8 cellular contexts compared by ENCODE assay signal in the genomic region with DNA sequence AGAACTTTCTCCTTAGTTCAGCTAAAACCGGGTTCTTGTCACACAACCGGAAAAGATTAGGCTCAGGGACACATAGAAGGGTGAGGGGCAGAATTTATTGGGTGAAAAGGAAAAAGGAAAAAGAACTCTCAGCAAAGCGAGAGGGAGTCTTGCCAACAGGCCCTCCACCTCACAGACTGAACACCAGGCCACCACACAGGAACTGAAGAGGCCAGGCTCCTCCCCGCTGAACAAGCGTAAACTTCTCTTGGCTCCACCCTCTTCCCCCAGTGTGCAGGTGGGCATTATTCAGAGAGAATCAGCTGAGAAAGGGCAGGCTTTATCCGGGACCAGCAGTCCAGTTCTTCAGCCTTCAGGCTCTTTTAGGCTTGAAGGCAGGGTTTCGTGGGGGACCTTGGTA.
DNase-seq lines count a peak whose midpoint lies in the region; ATAC-seq and TF ChIP-seq lines count a peak whose summit lies in the region.
"Had no signal": no experiment of that assay in that cellular context is flagged by ENCODE, and none has a peak within 500 bp of the region (broad histone marks: within the 10 kb centered on the region; RNA-seq: fewer than 3 reads in every experiment).

No MANE protein-coding gene starts in this region.

- DNase-seq in endothelial cell (ENCODE audit: low spot score) (peak; percentile 15), transverse colon (peak; percentile 55), hippocampal formation (lab: John Stamatoyannopoulos, UW) (no peak), retina (no peak)

- peaks cover 7 to 33% (median 12%) of the 10 kb centered on the region in 4 donors for H3K4me1 ChIP-seq in transverse colon

- in situ Hi-C loops in transverse colon (cut with MboI; ENCODE audit: low pct_ligation_motif_present in 1 of 4, low pct_unique_long_range_greater_than_20kb in 1 of 4, low sequenced_read_pairs in 3 of 4) = no loop called here

- peak overlapping the region; percentile 52 for H3K27ac Mint-ChIP-seq in T-helper 1 cell treated with Interleukin-12 subunit alpha and Interleukin-12 subunit beta and Interleukin-4 antibody, amounts not matched to agents 30 μg/mL and 1 μg/mL, for 36 hours
- H3K27ac Mint-ChIP-seq in endothelial cell (ENCODE audit: unreplicated experiment) = peak overlapping the region; percentile 34

- 68 to 80% methylated on average over 2 to 7 of the region's 7 CpGs for WGBS in transverse colon (ENCODE audit: low coverage in 1 of 2), 2 donors

- H3K27ac ChIP-seq in transverse colon = peak overlapping the region in 2 of 4 donors; percentile 3 to 45
- H3K27ac ChIP-seq: parathyroid adenoma had no signal

- peak overlapping the region; percentile 7 for H3K4me3 Mint-ChIP-seq in T-helper 1 cell treated with Interleukin-12 subunit alpha and Interleukin-12 subunit beta and Interleukin-4 antibody, amounts not matched to agents 30 μg/mL and 1 μg/mL, for 36 hours
- no peak overlapping the region for H3K4me3 Mint-ChIP-seq in endothelial cell (ENCODE audit: unreplicated experiment)

- intact Hi-C loops in transverse colon (cut with DNase I; ENCODE audit: low total_unique reads) = no loop called here

- ATAC-seq in GM18909 (IDR thresholded peaks at IDR 0.05; ENCODE audit: poor library complexity, unreplicated experiment) = peak; percentile 90
- ATAC-seq in HG02798 (IDR thresholded peaks at IDR 0.05; ENCODE audit: poor library complexity, unreplicated experiment) = peak; percentile 92

- H3K27me3 Mint-ChIP-seq in T-helper 1 cell treated with Interleukin-12 subunit alpha and Interleukin-12 subunit beta and Interleukin-4 antibody, amounts not matched to agents 30 μg/mL and 1 μg/mL, for 36 hours (ENCODE audit: low read depth) = no peaks in the 10 kb centered on the region
- H3K27me3 Mint-ChIP-seq in endothelial cell (ENCODE audit: unreplicated experiment) = peaks cover 1% of the 10 kb centered on the region

- peaks cover 15% of the 10 kb centered on the region for H3K4me1 Mint-ChIP-seq in T-helper 1 cell treated with Interleukin-12 subunit alpha and Interleukin-12 subunit beta and Interleukin-4 antibody, amounts not matched to agents 30 μg/mL and 1 μg/mL, for 36 hours (ENCODE audit: low read depth)
- H3K4me1 Mint-ChIP-seq in endothelial cell (ENCODE audit: unreplicated experiment) = peaks cover 36% of the 10 kb centered on the region

- no peaks in the 10 kb centered on the region for H3K36me3 Mint-ChIP-seq in T-helper 1 cell treated with Interleukin-12 subunit alpha and Interleukin-12 subunit beta and Interleukin-4 antibody, amounts not matched to agents 30 μg/mL and 1 μg/mL, for 36 hours (ENCODE audit: low read depth)
- H3K36me3 Mint-ChIP-seq in endothelial cell (ENCODE audit: low read depth, unreplicated experiment) = peaks cover 7% of the 10 kb centered on the region

- H3K27me3 ChIP-seq in transverse colon = no peaks in the 10 kb centered on the region

- peak; percentile 20 for TF ChIP-seq POLR2A in transverse colon (IDR thresholded peaks at IDR 0.05)

- H3K9me3 Mint-ChIP-seq in T-helper 1 cell treated with Interleukin-12 subunit alpha and Interleukin-12 subunit beta and Interleukin-4 antibody, amounts not matched to agents 30 μg/mL and 1 μg/mL, for 36 hours = no peaks in the 10 kb centered on the region
- no peaks in the 10 kb centered on the region for H3K9me3 Mint-ChIP-seq in endothelial cell (ENCODE audit: unreplicated experiment)

- H3K9me3 ChIP-seq in transverse colon = no peaks in the 10 kb centered on the region

- H3K4me3 ChIP-seq in transverse colon = no peak overlapping the region

- no peaks in the 10 kb centered on the region for H3K36me3 ChIP-seq in transverse colon

- TF ChIP-seq CTCF in endothelial cell (IDR thresholded peaks at IDR 0.05; ENCODE audit: unreplicated experiment) (no peak), transverse colon (IDR thresholded peaks at IDR 0.05) (no peak)

- no peak for TF ChIP-seq EP300 in transverse colon (IDR thresholded peaks at IDR 0.05; ENCODE audit: low read depth)

Comparison
In these comparisons a context has a peak if more than half of its experiments do, and no peak if none do; other contexts are left out.
1. DNase-seq: peak in endothelial cell (single experiment) and transverse colon (single experiment); none in hippocampal formation (0 of 2) and retina (single experiment).